ENCODE assay signal across 10 cellular contexts in genomic region chr19:12965812-12966135, GRCh38. TPM values are rescaled to one million over a fixed set of nuclear protein-coding genes. Genes with fewer than 3 reads are reported as not detected.
A peak's percentile ranks its signal among the peaks of the same experiment; 100 is the strongest.
DNase-seq lines count a peak whose midpoint lies in the region; ATAC-seq, FAIRE-seq and TF ChIP-seq lines count a peak whose summit lies in the region.
"Had no signal": no experiment of that assay in that cellular context is flagged by ENCODE, and none has a peak within 500 bp of the region (broad histone marks: within the 10 kb centered on the region; RNA-seq: fewer than 3 reads in every experiment).

No MANE protein-coding gene starts in this region.

- CTCF ChIA-PET in activated CD4-positive, alpha-beta T cell treated with anti-CD3 and anti-CD28 coated beads for 36 hours (lab: Charles Lee): interaction anchor here (0.6 to 3.4 kb wide), 68 partner anchors 7 to 1106 kb away, joined by 3 to 61 read pairs (median 4); partner anchors contain the start of genes CALR, DNASE2, FARSA and GADD45GIP1
- CTCF ChIA-PET in activated B cell treated with CpG ODN at 0.5 μM for 24 hours (lab: Charles Lee): interaction anchor here (0.7 to 3.4 kb wide), 33 partner anchors 9 to 782 kb away, joined by 3 to 53 read pairs (median 4); partner anchors contain the start of genes CALR, GADD45GIP1, NACC1 and RAD23A

- H3K27ac Mint-ChIP-seq in activated CD4-positive, alpha-beta T cell treated with anti-CD3 and anti-CD28 coated beads for 36 hours: peak overlapping the region; percentile 58
- no peak overlapping the region for H3K27ac Mint-ChIP-seq in activated B cell treated with CpG ODN at 0.5 μM for 24 hours
- H3K27ac Mint-ChIP-seq in stimulated activated effector memory CD8-positive, alpha-beta T cell treated with anti-CD3 and anti-CD28 coated beads, Interleukin-12 subunit alpha, Interleukin-12 subunit beta, amount 100 ng/mL, for 72 hours: peak overlapping the region; percentile 92

- DNase-seq in activated CD4-positive, alpha-beta T cell treated with anti-CD3 and anti-CD28 coated beads for 36 hours: no peak
- DNase-seq in activated CD4-positive, alpha-beta T cell treated with anti-CD3 and anti-CD28 coated beads for 1 hour: no peak
- DNase-seq in activated B cell treated with CpG ODN at 0.5 μM for 24 hours (no peak), iPS DF 6.9 (ENCODE audit: low read depth, low spot score) (no peak), H54 (ENCODE audit: insufficient read length, low spot score) (no peak)
- no peak for DNase-seq in stimulated activated effector memory CD8-positive, alpha-beta T cell treated with anti-CD3 and anti-CD28 coated beads, Interleukin-12 subunit alpha, Interleukin-12 subunit beta, amount 100 ng/mL, for 72 hours (ENCODE audit: low spot score in 2 of 2)
- DNase-seq in stimulated activated CD4-positive, alpha-beta T cell treated with anti-CD3 and anti-CD28 coated beads, Interleukin-2, amount 100 ng/mL, for 24 hours: no peak
- DNase-seq: NCI-H187 treated with DMSO at 0.1 percent for 48 hours had no signal

- intact Hi-C loops in activated CD4-positive, alpha-beta T cell treated with anti-CD3 and anti-CD28 coated beads for 36 hours (cut with DNase I, micrococcal nuclease): loop anchor here (1.0 to 2.0 kb wide), 5 partner anchors 18 to 128 kb away; partner anchors contain the start of genes FARSA (in 1 of the 2) and GCDH (in 1 of the 2)
- intact Hi-C loops in activated B cell treated with CpG ODN at 0.5 μM for 24 hours (cut with micrococcal nuclease): loop anchor here (1.0 to 2.0 kb wide), 3 partner anchors 27 to 128 kb away; partner anchors contain the start of gene CALR

- POLR2A ChIA-PET in activated CD4-positive, alpha-beta T cell treated with anti-CD3 and anti-CD28 coated beads for 36 hours (lab: Charles Lee): interaction anchor here (0.6 to 1.2 kb wide), 7 partner anchors 10 to 166 kb away, joined by 3 to 5 read pairs (median 3); no protein-coding TSS in a partner anchor
- POLR2A ChIA-PET in activated B cell treated with CpG ODN at 0.5 μM for 24 hours (lab: Charles Lee): interaction anchor here (0.8 to 1.9 kb wide), 14 partner anchors 9 to 190 kb away, joined by 3 to 13 read pairs (median 6); partner anchors contain the start of genes CALR, DNASE2, GADD45GIP1 and GCDH

- TF ChIP-seq POLR2A in H54 (IDR thresholded peaks at IDR 0.05; ENCODE audit: low read depth, low read length): no peak

- H3K4me3 Mint-ChIP-seq in activated CD4-positive, alpha-beta T cell treated with anti-CD3 and anti-CD28 coated beads for 36 hours: peak overlapping the region; percentile 73
- peak overlapping the region; percentile 69 for H3K4me3 Mint-ChIP-seq in activated B cell treated with CpG ODN at 0.5 μM for 24 hours
- peak overlapping the region; percentile 91 for H3K4me3 Mint-ChIP-seq in stimulated activated effector memory CD8-positive, alpha-beta T cell treated with anti-CD3 and anti-CD28 coated beads, Interleukin-12 subunit alpha, Interleukin-12 subunit beta, amount 100 ng/mL, for 72 hours

- TF ChIP-seq CTCF in activated B cell treated with CpG ODN at 0.5 μM for 24 hours (IDR thresholded peaks at IDR 0.05): no peak

- no peak for FAIRE-seq in H54 (lab: Jason Lieb, UNC)
- FAIRE-seq: kidney had no signal

- no peaks in the 10 kb centered on the region for H3K27me3 Mint-ChIP-seq in activated CD4-positive, alpha-beta T cell treated with anti-CD3 and anti-CD28 coated beads for 36 hours
- no peaks in the 10 kb centered on the region for H3K27me3 Mint-ChIP-seq in activated B cell treated with CpG ODN at 0.5 μM for 24 hours

- WGBS in iPS DF 6.9 (ENCODE audit: insufficient coverage, insufficient read length): no CpG with 5 or more reads among the region's 8 CpGs

- H3K9me3 ChIP-seq in iPS DF 6.9 (ENCODE audit: control insufficient read depth, insufficient read depth, low read length): no peaks in the 10 kb centered on the region

- no peaks in the 10 kb centered on the region for H3K36me3 ChIP-seq in iPS DF 6.9 (ENCODE audit: control insufficient read depth, insufficient read depth, low read length)

- ATAC-seq in activated CD4-positive, alpha-beta T cell treated with anti-CD3 and anti-CD28 coated beads for 36 hours: no peak
- ATAC-seq in activated B cell treated with CpG ODN at 0.5 μM for 24 hours (ENCODE audit: low read depth) (no peak), GM19397 (IDR thresholded peaks at IDR 0.05; ENCODE audit: unreplicated experiment) (no peak)
- ATAC-seq in stimulated activated effector memory CD8-positive, alpha-beta T cell treated with anti-CD3 and anti-CD28 coated beads, Interleukin-12 subunit alpha, Interleukin-12 subunit beta, amount 100 ng/mL, for 72 hours: no peak

- H3K4me3 ChIP-seq in iPS DF 6.9 (ENCODE audit: low read length): 0 out of 2 replicates have a peak overlapping the region, but pooled peaks have one; percentile 27

- H3K27me3 ChIP-seq in iPS DF 6.9 (ENCODE audit: control insufficient read depth, insufficient read depth, low read length): no peaks in the 10 kb centered on the region

- no peaks in the 10 kb centered on the region for H3K36me3 Mint-ChIP-seq in activated CD4-positive, alpha-beta T cell treated with anti-CD3 and anti-CD28 coated beads for 36 hours (ENCODE audit: low read depth)
- H3K36me3 Mint-ChIP-seq in activated B cell treated with CpG ODN at 0.5 μM for 24 hours (ENCODE audit: low read depth): no peaks in the 10 kb centered on the region
- H3K36me3 Mint-ChIP-seq in stimulated activated effector memory CD8-positive, alpha-beta T cell treated with anti-CD3 and anti-CD28 coated beads, Interleukin-12 subunit alpha, Interleukin-12 subunit beta, amount 100 ng/mL, for 72 hours: no peaks in the 10 kb centered on the region

- no peaks in the 10 kb centered on the region for H3K4me1 ChIP-seq in iPS DF 6.9 (ENCODE audit: control insufficient read depth, insufficient read depth, low read length)

- H3K27ac ChIP-seq in iPS DF 6.9 (ENCODE audit: low read length): no peak overlapping the region

- H3K9me3 Mint-ChIP-seq in activated CD4-positive, alpha-beta T cell treated with anti-CD3 and anti-CD28 coated beads for 36 hours (ENCODE audit: low read depth): no peaks in the 10 kb centered on the region
- H3K9me3 Mint-ChIP-seq in activated B cell treated with CpG ODN at 0.5 μM for 24 hours: no peaks in the 10 kb centered on the region
- H3K9me3 Mint-ChIP-seq in stimulated activated effector memory CD8-positive, alpha-beta T cell treated with anti-CD3 and anti-CD28 coated beads, Interleukin-12 subunit alpha, Interleukin-12 subunit beta, amount 100 ng/mL, for 72 hours: no peaks in the 10 kb centered on the region

- peaks cover 15% of the 10 kb centered on the region for H3K4me1 Mint-ChIP-seq in activated CD4-positive, alpha-beta T cell treated with anti-CD3 and anti-CD28 coated beads for 36 hours
- peaks cover 7% of the 10 kb centered on the region for H3K4me1 Mint-ChIP-seq in activated B cell treated with CpG ODN at 0.5 μM for 24 hours
- peaks cover 28% of the 10 kb centered on the region for H3K4me1 Mint-ChIP-seq in stimulated activated effector memory CD8-positive, alpha-beta T cell treated with anti-CD3 and anti-CD28 coated beads, Interleukin-12 subunit alpha, Interleukin-12 subunit beta, amount 100 ng/mL, for 72 hours

RNA-seq across cellular contexts. Expression of gene DAND5, which starts 3.6 kb away (rescaled TPM):
- total RNA-seq in activated CD4-positive, alpha-beta T cell treated with anti-CD3 and anti-CD28 coated beads for 36 hours: under 1 TPM; 0.21 to 0.25 TPM
- not detected in 2 replicates for total RNA-seq in activated B cell treated with CpG ODN at 0.5 μM for 24 hours
- total RNA-seq: kidney had no signal

RNA-seq across cellular contexts. Expression of gene GADD45GIP1, which starts 8.8 kb away (rescaled TPM):
- 10 to 100 TPM; 31.1 to 36.3 TPM for total RNA-seq in activated CD4-positive, alpha-beta T cell treated with anti-CD3 and anti-CD28 coated beads for 36 hours
- total RNA-seq in activated B cell treated with CpG ODN at 0.5 μM for 24 hours: 16.7 and 19.6 TPM in 2 replicates

RNA-seq across cellular contexts. Expression of gene RAD23A, which starts 20.1 kb away (rescaled TPM):
- total RNA-seq in activated CD4-positive, alpha-beta T cell treated with anti-CD3 and anti-CD28 coated beads for 36 hours: 100 to 1,000 TPM; 189 to 265 TPM
- total RNA-seq in activated B cell treated with CpG ODN at 0.5 μM for 24 hours: 106 and 112 TPM in 2 replicates

RNA-seq across cellular contexts. Expression of gene CALR, which starts 27.4 kb away (rescaled TPM):
- total RNA-seq in activated CD4-positive, alpha-beta T cell treated with anti-CD3 and anti-CD28 coated beads for 36 hours: 100 to 1,000 TPM; 557 to 569 TPM
- total RNA-seq in activated B cell treated with CpG ODN at 0.5 μM for 24 hours: 721 and 802 TPM in 2 replicates

RNA-seq across cellular contexts. Expression of gene NFIX, which starts 29.5 kb away (rescaled TPM):
- total RNA-seq in activated CD4-positive, alpha-beta T cell treated with anti-CD3 and anti-CD28 coated beads for 36 hours: 1 to 10 TPM; 4.3 to 4.8 TPM
- 2.6 and 2.7 TPM in 2 replicates for total RNA-seq in activated B cell treated with CpG ODN at 0.5 μM for 24 hours
